18 cellular contexts compared by ENCODE assay signal in genomic region chr11:96082936-96083335, GRCh38.
A peak's percentile ranks its signal among the peaks of the same experiment; 100 is the strongest.
DNase-seq lines count a peak whose midpoint lies in the region; ATAC-seq, FAIRE-seq and TF ChIP-seq lines count a peak whose summit lies in the region.
"Had no signal": no experiment of that assay in that cellular context is flagged by ENCODE, and none has a peak within 500 bp of the region (broad histone marks: within the 10 kb centered on the region; RNA-seq: fewer than 3 reads in every experiment).

No MANE protein-coding gene starts in this region.

- FAIRE-seq in HepG2 (lab: Jason Lieb, UNC) = no peak
- no peak for FAIRE-seq in K562 (lab: Jason Lieb, UNC)
- FAIRE-seq: GM12892 had no signal

- H2BK12ac ChIP-seq in mesenchymal stem cell (ENCODE audit: low read length in 2 of 2) = no peak overlapping the region

- in situ Hi-C loops in HepG2 (cut with HindIII; ENCODE audit: extremely low pct_ligation_motif_present, low pct_unique_long_range_greater_than_20kb) = no loop called here
- in situ Hi-C loops in K562 (cut with MboI) = no loop called here

- H4K20me1 ChIP-seq in HepG2 (ENCODE audit: insufficient read depth, low read length) = no peaks in the 10 kb centered on the region
- H4K20me1 ChIP-seq in K562 (replicated peaks; ENCODE audit: control insufficient read depth, insufficient read depth, low read length) = no peaks in the 10 kb centered on the region
- H4K20me1 ChIP-seq in smooth muscle cell (ENCODE audit: low read depth) = peaks cover 9% of the 10 kb centered on the region

- 100% methylated on average over 2 of the region's 2 CpGs for WGBS in HepG2 (ENCODE audit: low lambda C conversion rate)
- 63% methylated on average over 2 of the region's 2 CpGs for WGBS in right lobe of liver (ENCODE audit: insufficient coverage, low coverage, low lambda C conversion rate, missing lambda C conversion rate)
- 32% methylated on average over 2 of the region's 2 CpGs for WGBS in K562 (ENCODE audit: insufficient coverage, low coverage, missing lambda C conversion rate)
- WGBS in mesenchymal stem cell = 85% methylated on average over 1 of the region's 2 CpGs
- WGBS in smooth muscle cell (ENCODE audit: low lambda C conversion rate) = 73% methylated on average over 2 of the region's 2 CpGs

- H2AK5ac ChIP-seq in mesenchymal stem cell (ENCODE audit: low read length, severe bottlenecking) = no peak overlapping the region

- H3K9me3 ChIP-seq in HepG2 (ENCODE audit: low read length) (no peaks in the 10 kb centered on the region), right lobe of liver (no peaks in the 10 kb centered on the region), K562 (replicated peaks; ENCODE audit: control insufficient read depth, insufficient read depth, low read depth, low read length) (no peaks in the 10 kb centered on the region), mesenchymal stem cell (ENCODE audit: control insufficient read depth, low read length) (no peaks in the 10 kb centered on the region), smooth muscle cell (replicated peaks; ENCODE audit: low read depth) (no peaks in the 10 kb centered on the region)

- CTCF ChIA-PET in HepG2 (lab: Yijun Ruan, JAX; ENCODE audit: low intra/inter-chr PET ratio, low total read pairs) (no interaction called here), K562 (lab: Yijun Ruan, JAX; ENCODE audit: low intra/inter-chr PET ratio) (no interaction called here), GM10248 (lab: Yijun Ruan, JAX) (interaction anchor here (0.9 to 2.7 kb wide), 8 partner anchors 8 to 260 kb away, joined by 3 to 10 read pairs (median 4); partner anchors contain the start of gene MAML2)

- H4K91ac ChIP-seq in mesenchymal stem cell (ENCODE audit: low read length) = no peak overlapping the region

- no peaks in the 10 kb centered on the region for H3K79me2 ChIP-seq in HepG2 (ENCODE audit: insufficient read depth, low read length)
- no peaks in the 10 kb centered on the region; the same call in 2 of the 3 replicates for H3K79me2 ChIP-seq in K562 (ENCODE audit: control insufficient read depth, insufficient read depth, low read length)
- H3K79me2 ChIP-seq in smooth muscle cell (ENCODE audit: low read depth) = peaks cover 83% of the 10 kb centered on the region

- no peak overlapping the region for H3K9ac ChIP-seq in HepG2 (ENCODE audit: insufficient read depth, low read depth, low read length)
- peak overlapping the region in 1 of 2 experiments; percentile 52; a peak in 1 of 4 replicates for H3K9ac ChIP-seq in K562 (ENCODE audit: insufficient read depth in 1 of 2, low read depth in 2 of 2, low read length in 2 of 2)
- no peak overlapping the region for H3K9ac ChIP-seq in mesenchymal stem cell (ENCODE audit: low read length)
- H3K9ac ChIP-seq in smooth muscle cell (ENCODE audit: low read depth) = no peak overlapping the region

- no peak overlapping the region for H2BK15ac ChIP-seq in mesenchymal stem cell (ENCODE audit: low read depth, poor library complexity, severe bottlenecking)

- H3K36me3 ChIP-seq in HepG2 (replicated peaks in 1 of 2; ENCODE audit: control insufficient read depth in 1 of 2, insufficient read depth in 2 of 2, low read length in 2 of 2) (peaks cover 10 to 11% of the 10 kb centered on the region in 2 experiments; a peak in 4 of 5 replicates), right lobe of liver (no peaks in the 10 kb centered on the region), K562 (ENCODE audit: control insufficient read depth, insufficient read depth, low read length) (no peaks in the 10 kb centered on the region; the same call in 2 of the 3 replicates), mesenchymal stem cell (ENCODE audit: control insufficient read depth in 1 of 2, insufficient read depth in 2 of 2, low read depth in 1 of 2, low read length in 2 of 2) (peaks cover 0 to 15% of the 10 kb centered on the region in 2 experiments), smooth muscle cell (ENCODE audit: low read depth) (no peaks in the 10 kb centered on the region)

- no peak overlapping the region for H2BK5ac ChIP-seq in mesenchymal stem cell (ENCODE audit: low read depth, low read length, poor library complexity, severe bottlenecking)

- TF ChIP-seq EP300 in HepG2 (IDR thresholded peaks at IDR 0.05; ENCODE audit: low read depth in 2 of 2, low read length in 2 of 2) (no peak), HepG2 (CRISPR knock-in tag; IDR thresholded peaks at IDR 0.05; ENCODE audit: borderline replicate concordance) (no peak), K562 (IDR thresholded peaks at IDR 0.05; ENCODE audit: low read length) (no peak)

- TF ChIP-seq RAD21 in HepG2 (CRISPR knock-in tag; IDR thresholded peaks at IDR 0.05) = no peak
- TF ChIP-seq RAD21 in K562 (CRISPR knock-in tag; conservative IDR thresholded peaks at IDR 0.05 in 1 of 2, IDR thresholded peaks at IDR 0.05 in 1 of 2) = no peak

- no peak for TF ChIP-seq POLR2A in HepG2 (IDR thresholded peaks at IDR 0.05; ENCODE audit: insufficient read depth in 1 of 2, low read depth in 2 of 2, low read length in 2 of 2)
- TF ChIP-seq POLR2A in right lobe of liver (IDR thresholded peaks at IDR 0.05) = no peak
- no peak for TF ChIP-seq POLR2A in K562 (conservative IDR thresholded peaks at IDR 0.05)

- H3K4me3 ChIP-seq in HepG2 (replicated peaks in 1 of 3; ENCODE audit: insufficient read depth in 1 of 3, low read depth in 2 of 3, low read length in 3 of 3) = no peak overlapping the region
- no peak overlapping the region for H3K4me3 ChIP-seq in right lobe of liver
- H3K4me3 ChIP-seq in K562 = peak overlapping the region; percentile 5; the same call in 1 of the 2 replicates
- no peak overlapping the region for H3K4me3 ChIP-seq in mesenchymal stem cell (ENCODE audit: insufficient read depth in 1 of 2, low read depth in 1 of 2, low read length in 2 of 2)
- no peak overlapping the region for H3K4me3 ChIP-seq in smooth muscle cell

- H3F3A ChIP-seq in smooth muscle cell (ENCODE audit: low read depth) = no peaks in the 10 kb centered on the region

- H3K27me3 ChIP-seq in HepG2 (ENCODE audit: control insufficient read depth in 1 of 2, insufficient read depth in 2 of 2, low read length in 2 of 2) = no peaks in the 10 kb centered on the region
- no peaks in the 10 kb centered on the region for H3K27me3 ChIP-seq in right lobe of liver
- no peaks in the 10 kb centered on the region for H3K27me3 ChIP-seq in K562 (ENCODE audit: control insufficient read depth in 2 of 2, insufficient read depth in 2 of 2, low read length in 2 of 2)
- H3K27me3 ChIP-seq in mesenchymal stem cell (ENCODE audit: control insufficient read depth in 1 of 2, insufficient read depth in 1 of 2, low read length in 2 of 2) = no peaks in the 10 kb centered on the region
- no peaks in the 10 kb centered on the region for H3K27me3 ChIP-seq in smooth muscle cell (ENCODE audit: low read depth)

- H3K4me2 ChIP-seq in HepG2 (ENCODE audit: low read depth, low read length) (0 out of 2 replicates have a peak overlapping the region, but pooled peaks have one; percentile 54), K562 (ENCODE audit: insufficient read depth, low read length) (peak overlapping the region; percentile 89), mesenchymal stem cell (ENCODE audit: low read length, poor library complexity, severe bottlenecking) (no peak overlapping the region), smooth muscle cell (peak overlapping the region; percentile 25)

- H3K27ac ChIP-seq in HepG2 (ENCODE audit: extremely low read length, insufficient read depth, low read length) = peak overlapping the region; percentile 72
- no peak overlapping the region for H3K27ac ChIP-seq in right lobe of liver
- H3K27ac ChIP-seq in K562 (ENCODE audit: extremely low read depth, low read depth, low read length) = peak overlapping the region; percentile 87
- no peak overlapping the region for H3K27ac ChIP-seq in mesenchymal stem cell (ENCODE audit: low read length, poor library complexity, severe bottlenecking)
- H3K27ac ChIP-seq in smooth muscle cell (ENCODE audit: low read depth) = peak overlapping the region; percentile 60

- no peak overlapping the region for H3K14ac ChIP-seq in mesenchymal stem cell (ENCODE audit: low read length in 2 of 2)

- ATAC-seq in HepG2 = no peak
- no peak for ATAC-seq in right lobe of liver
- ATAC-seq in K562 = no peak; the same call in 1 of the 3 replicates
- ATAC-seq: HCT116 had no signal

- H3K79me1 ChIP-seq in mesenchymal stem cell (replicated peaks; ENCODE audit: low read length, poor library complexity, severe bottlenecking) = peaks cover 24% of the 10 kb centered on the region

- H2AFZ ChIP-seq in HepG2 (ENCODE audit: low read length) (no peak overlapping the region), K562 (ENCODE audit: low read depth, low read length) (peak overlapping the region; percentile 90), mesenchymal stem cell (ENCODE audit: low read depth, low read length) (no peak overlapping the region), smooth muscle cell (ENCODE audit: low read depth) (no peak overlapping the region)

- peak overlapping the region; percentile 14 to 46 for H3K18ac ChIP-seq in mesenchymal stem cell (ENCODE audit: low read depth in 1 of 2, low read length in 2 of 2)

- BruUV-seq in HepG2 (replicated peaks; lab: Mats Ljungman, UMichigan) (no TSS peak), K562 (replicated peaks; lab: Mats Ljungman, UMichigan) (TSS peak; percentile 73)

- DNase-seq in HepG2 (ENCODE audit: low spot score) = no peak
- DNase-seq in right lobe of liver = no peak
- no peak for DNase-seq in K562 (ENCODE audit: extremely low read depth in 1 of 4, low spot score in 3 of 4)
- no peak for DNase-seq in mesenchymal stem cell
- DNase-seq in smooth muscle cell (lab: John Stamatoyannopoulos, UW; ENCODE audit: unreplicated experiment) = no peak
- no peak for DNase-seq in effector CD4-positive, alpha-beta T cell
- DNase-seq in activated T-cell treated with anti-CD3 and anti-CD28 coated beads, Interleukin-2, amount 50 U/mL, for 1 hour = no peak
- DNase-seq in GM10248 (ENCODE audit: extremely low spot score) = no peak
- DNase-seq: C1 segment of cervical spinal cord; Calu3; CD4-positive, alpha-beta memory T cell; COR-L47; DMS53; DMS79 treated with DMSO at 0.1 percent for 48 hours; GF-D8; H9 had no signal

- peak overlapping the region; percentile 66 for H4K8ac ChIP-seq in mesenchymal stem cell (ENCODE audit: low read length)

- H3K4ac ChIP-seq in mesenchymal stem cell (ENCODE audit: low read depth in 1 of 2, low read length in 2 of 2) = no peak overlapping the region

- H3K4me1 ChIP-seq in HepG2 (ENCODE audit: insufficient read depth, low read length) (peaks cover 34% of the 10 kb centered on the region), right lobe of liver (no peaks in the 10 kb centered on the region), K562 (replicated peaks in 1 of 2; ENCODE audit: control insufficient read depth in 2 of 2, insufficient read depth in 2 of 2, low read length in 2 of 2) (peaks cover 3 to 66% of the 10 kb centered on the region in 2 experiments), mesenchymal stem cell (ENCODE audit: control insufficient read depth, insufficient read depth, low read depth, low read length) (peaks cover 5% of the 10 kb centered on the region), smooth muscle cell (ENCODE audit: low read depth) (peaks cover 11% of the 10 kb centered on the region)

- no peak overlapping the region for H2BK120ac ChIP-seq in mesenchymal stem cell (ENCODE audit: low read depth, low read length)

- no peak overlapping the region for H3K23ac ChIP-seq in mesenchymal stem cell (ENCODE audit: low read length in 2 of 2)

- intact Hi-C loops in HepG2 (cut with micrococcal nuclease; ENCODE audit: unreplicated experiment) (no loop called here), right lobe of liver (cut with DNase I) (no loop called here), K562 (cut with micrococcal nuclease) (no loop called here)

- POLR2A ChIA-PET in HepG2 (lab: Yijun Ruan, JAX) (interaction anchor here (1.0 kb wide), 1 partner anchor 9 kb away, joined by 3 read pairs; no protein-coding TSS in a partner anchor), K562 (lab: Yijun Ruan, JAX) (interaction anchor here (0.6 to 2.2 kb wide), 6 partner anchors 8 to 132 kb away, joined by 3 to 8 read pairs (median 3); no protein-coding TSS in a partner anchor), GM10248 (lab: Yijun Ruan, JAX) (no interaction called here)

- no peaks in the 10 kb centered on the region for H3K9me1 ChIP-seq in K562 (ENCODE audit: control insufficient read depth, insufficient read depth, low read length)

- TF ChIP-seq CTCF in HepG2 (CRISPR knock-in tag; IDR thresholded peaks at IDR 0.05) (no peak), right lobe of liver (IDR thresholded peaks at IDR 0.05) (no peak), K562 (IDR thresholded peaks at IDR 0.05 in 2 of 3, conservative IDR thresholded peaks at IDR 0.05 in 1 of 3; ENCODE audit: insufficient read depth in 2 of 3, low read depth in 1 of 3, low read length in 3 of 3) (no peak), smooth muscle cell (IDR thresholded peaks at IDR 0.05; ENCODE audit: borderline replicate concordance, insufficient read depth, poor library complexity, severe bottlenecking) (no peak), GM10248 (IDR thresholded peaks at IDR 0.05; ENCODE audit: control extremely low read depth, extremely low read depth, low read depth, missing control alignments) (no peak)

Comparison
In these comparisons a context has a peak if more than half of its experiments do, and no peak if none do; other contexts are left out.
1. H3K27ac ChIP-seq: peak in HepG2 (single experiment), K562 (single experiment) and smooth muscle cell (single experiment); none in right lobe of liver (0 of 3) and mesenchymal stem cell (single experiment).